Comparison of ENCODE assay signal across 21 cellular contexts in genomic region chr10:5147981-5148677, GRCh38. TPM values are rescaled to one million over a fixed set of nuclear protein-coding genes. Genes with fewer than 3 reads are reported as not detected.
DNase-seq lines count a peak whose midpoint lies in the region; FAIRE-seq and TF ChIP-seq lines count a peak whose summit lies in the region.
"Had no signal": no experiment of that assay in that cellular context is flagged by ENCODE, and none has a peak within 500 bp of the region (broad histone marks: within the 10 kb centered on the region; RNA-seq: fewer than 3 reads in every experiment).

No MANE protein-coding gene starts in this region.

- in situ Hi-C loops in mammary epithelial cell (cut with MboI; ENCODE audit: low sequenced_read_pairs in 2 of 2), result no loop called here

- H3K4me1 ChIP-seq in mammary epithelial cell (ENCODE audit: insufficient read depth, low read length), result no peaks in the 10 kb centered on the region
- H3K4me1 ChIP-seq in kidney (ENCODE audit: control insufficient read depth in 1 of 2, insufficient read depth in 1 of 2, low read depth in 1 of 2, low read length in 2 of 2), result peaks cover 0 to 16% of the 10 kb centered on the region in 2 donors
- peaks cover 13% of the 10 kb centered on the region for H3K4me1 ChIP-seq in mucosa of stomach (ENCODE audit: control insufficient read depth, insufficient read depth, low read length)
- H3K4me1 ChIP-seq: BLaER1 treated with 17β-estradiol and CSF1 and Interleukin-3, amounts not matched to agents 10 nM and 100 nM had no signal

- DNase-seq in MCF 10A (ENCODE audit: unreplicated experiment) (no peak), mammary epithelial cell (no peak), kidney (no peak), HFFc6 (no peak), glutamatergic neuron (no peak), epidermal melanocyte (ENCODE audit: insufficient read length, low spot score) (no peak), NCI-H2029 treated with DMSO at 0.1 percent for 48 hours (lab: John Stamatoyannopoulos, UW) (no peak)
- DNase-seq: DMS153, H7, KBM-7, NCI-H1048, NCI-H1436 treated with DMSO at 0.1 percent for 48 hours, NCI-H2081 treated with DMSO at 0.1 percent for 48 hours, NCI-H2227 treated with DMSO at 0.1 percent for 48 hours, NCI-H524 had no signal

- dilution Hi-C loops in mammary epithelial cell (cut with HindIII; ENCODE audit: low sequenced_read_pairs), result loop anchor here (5.0 kb wide), 1 partner anchor 51 kb away; no protein-coding TSS in a partner anchor

- POLR2A ChIA-PET in MCF 10A (lab: Yijun Ruan, JAX), result interaction anchor here (0.7 kb wide), 1 partner anchor 186 kb away, joined by 3 read pairs; no protein-coding TSS in a partner anchor

- no peaks in the 10 kb centered on the region for H4K20me1 ChIP-seq in mammary epithelial cell (ENCODE audit: insufficient read depth, low read length)
- H4K20me1 ChIP-seq: BLaER1 treated with 17β-estradiol and CSF1 and Interleukin-3, amounts not matched to agents 10 nM and 100 nM had no signal

- H3K4me1 Mint-ChIP-seq in MCF 10A (ENCODE audit: insufficient read depth, unreplicated experiment) (peaks cover 11% of the 10 kb centered on the region), HFFc6 (ENCODE audit: low read depth) (no peaks in the 10 kb centered on the region), glutamatergic neuron (ENCODE audit: low read depth, unreplicated experiment) (no peaks in the 10 kb centered on the region)

- H3K27ac ChIP-seq in mammary epithelial cell (ENCODE audit: insufficient read depth, low read depth, low read length) (no peak overlapping the region), kidney (ENCODE audit: low read depth in 2 of 2, low read length in 2 of 2) (peak overlapping the region; percentile 20 to 64)
- H3K27ac ChIP-seq: BLaER1 treated with 17β-estradiol and CSF1 and Interleukin-3, amounts not matched to agents 10 nM and 100 nM had no signal

- H3K9ac ChIP-seq in mammary epithelial cell (ENCODE audit: insufficient read depth, low read length) (no peak overlapping the region), kidney (ENCODE audit: low read length in 2 of 2) (no peak overlapping the region), mucosa of stomach (ENCODE audit: low read length) (peak overlapping the region; percentile 26)
- H3K9ac ChIP-seq: BLaER1 treated with 17β-estradiol and CSF1 and Interleukin-3, amounts not matched to agents 10 nM and 100 nM had no signal

- H3K36me3 Mint-ChIP-seq in MCF 10A (ENCODE audit: insufficient read depth, unreplicated experiment), result no peaks in the 10 kb centered on the region
- H3K36me3 Mint-ChIP-seq in HFFc6 (ENCODE audit: low read depth), result no peaks in the 10 kb centered on the region
- peaks cover 5% of the 10 kb centered on the region for H3K36me3 Mint-ChIP-seq in glutamatergic neuron (ENCODE audit: unreplicated experiment)

- BruUV-seq in MCF 10A (replicated peaks; lab: Mats Ljungman, UMichigan) (no TSS peak), mammary epithelial cell (replicated peaks; lab: Mats Ljungman, UMichigan) (no TSS peak)

- H3K4me3 Mint-ChIP-seq in MCF 10A (ENCODE audit: unreplicated experiment) (no peak overlapping the region), HFFc6 (no peak overlapping the region), glutamatergic neuron (ENCODE audit: unreplicated experiment) (no peak overlapping the region)

- WGBS in mammary epithelial cell (ENCODE audit: low coverage, missing lambda C conversion rate), result 49% methylated on average over 3 of the region's 3 CpGs

- FAIRE-seq in kidney (lab: Jason Lieb, UNC), result no peak
- FAIRE-seq: A204.1, GM19239 had no signal

- H3K9me3 ChIP-seq in mammary epithelial cell (replicated peaks; ENCODE audit: insufficient read depth, low read length) (no peaks in the 10 kb centered on the region), kidney (ENCODE audit: control insufficient read depth in 1 of 2, low read length in 2 of 2) (no peaks in the 10 kb centered on the region), mucosa of stomach (ENCODE audit: control insufficient read depth, low read length) (no peaks in the 10 kb centered on the region)

- no peaks in the 10 kb centered on the region for H3K79me2 ChIP-seq in mammary epithelial cell (ENCODE audit: insufficient read depth, low read length)

- no peak overlapping the region for H2AFZ ChIP-seq in mammary epithelial cell (ENCODE audit: low read depth, low read length)

- H3K4me2 ChIP-seq in mammary epithelial cell (ENCODE audit: insufficient read depth, low read depth, low read length), result no peak overlapping the region
- H3K4me2 ChIP-seq: BLaER1 treated with 17β-estradiol and CSF1 and Interleukin-3, amounts not matched to agents 10 nM and 100 nM had no signal

- H3K4me3 ChIP-seq in mammary epithelial cell (replicated peaks in 1 of 3; ENCODE audit: insufficient read depth in 1 of 3, low read depth in 2 of 3, low read length in 3 of 3) (no peak overlapping the region), kidney (ENCODE audit: low read length in 2 of 2) (no peak overlapping the region), mucosa of stomach (ENCODE audit: low read length) (peak overlapping the region; percentile 9)
- H3K4me3 ChIP-seq: BLaER1 treated with 17β-estradiol and CSF1 and Interleukin-3, amounts not matched to agents 10 nM and 100 nM had no signal

- H3K9me3 Mint-ChIP-seq in MCF 10A (ENCODE audit: unreplicated experiment), result no peaks in the 10 kb centered on the region
- no peaks in the 10 kb centered on the region; the same call in 1 of the 2 replicates for H3K9me3 Mint-ChIP-seq in HFFc6
- peaks cover 2% of the 10 kb centered on the region for H3K9me3 Mint-ChIP-seq in glutamatergic neuron (ENCODE audit: unreplicated experiment)

- no peaks in the 10 kb centered on the region for H3K27me3 ChIP-seq in mammary epithelial cell (ENCODE audit: insufficient read depth, low read length)
- no peaks in the 10 kb centered on the region for H3K27me3 ChIP-seq in mucosa of stomach (ENCODE audit: control insufficient read depth, insufficient read depth, low read length)
- H3K27me3 ChIP-seq: BLaER1 treated with 17β-estradiol and CSF1 and Interleukin-3, amounts not matched to agents 10 nM and 100 nM had no signal

- intact Hi-C loops in MCF 10A (cut with micrococcal nuclease) (no loop called here), mammary epithelial cell (cut with micrococcal nuclease) (no loop called here), kidney (cut with DNase I) (no loop called here)

- H3K27ac Mint-ChIP-seq in MCF 10A (ENCODE audit: low read depth, unreplicated experiment) (peak overlapping the region; percentile 0), HFFc6 (no peak overlapping the region), glutamatergic neuron (ENCODE audit: unreplicated experiment) (no peak overlapping the region)

- H3K27me3 Mint-ChIP-seq in MCF 10A (ENCODE audit: insufficient read depth, unreplicated experiment), result no peaks in the 10 kb centered on the region
- peaks cover 1% of the 10 kb centered on the region; the same call in 1 of the 2 replicates for H3K27me3 Mint-ChIP-seq in HFFc6 (ENCODE audit: insufficient read depth)
- no peaks in the 10 kb centered on the region for H3K27me3 Mint-ChIP-seq in glutamatergic neuron (ENCODE audit: unreplicated experiment)

- CTCF ChIA-PET in MCF 10A (lab: Yijun Ruan, JAX) (interaction anchor here (0.6 to 0.7 kb wide), 2 partner anchors 156 to 1020 kb away, joined by 3 to 6 read pairs; no protein-coding TSS in a partner anchor), mammary epithelial cell (lab: Charles Lee; ENCODE audit: low non-redundant PET) (no interaction called here)

- TF ChIP-seq CTCF in MCF 10A (IDR thresholded peaks at IDR 0.05; ENCODE audit: unreplicated experiment) (no peak), mammary epithelial cell (conservative IDR thresholded peaks at IDR 0.05 in 1 of 2, IDR thresholded peaks at IDR 0.05 in 1 of 2; ENCODE audit: extremely low read depth in 1 of 2, insufficient read depth in 1 of 2, low read depth in 1 of 2, low read length in 2 of 2) (no peak), kidney (IDR thresholded peaks at IDR 0.05; ENCODE audit: borderline replicate concordance, extremely low read depth, insufficient read depth) (no peak), HFFc6 (IDR thresholded peaks at IDR 0.05) (no peak), glutamatergic neuron (IDR thresholded peaks at IDR 0.05; ENCODE audit: partially characterized antibody, unreplicated experiment) (no peak)

- H3K36me3 ChIP-seq in mammary epithelial cell (ENCODE audit: insufficient read depth, low read length) (no peaks in the 10 kb centered on the region), kidney (ENCODE audit: control insufficient read depth in 1 of 2, insufficient read depth in 2 of 2, low read length in 2 of 2) (no peaks in the 10 kb centered on the region), mucosa of stomach (ENCODE audit: control insufficient read depth, insufficient read depth, low read length) (no peaks in the 10 kb centered on the region)
- H3K36me3 ChIP-seq: BLaER1 treated with 17β-estradiol and CSF1 and Interleukin-3, amounts not matched to agents 10 nM and 100 nM had no signal

RNA-seq across cellular contexts. Expression of gene AKR1C8, which starts 36.8 kb away (rescaled TPM):
- total RNA-seq in MCF 10A (2022), result 0.27 TPM in 1 of 2 replicates, not detected in the other
- not detected for total RNA-seq in mammary epithelial cell
- polyA plus RNA-seq in mammary epithelial cell, result not detected
- polyA minus RNA-seq in mammary epithelial cell, result not detected
- total RNA-seq in kidney, result 0.66 TPM
- not detected for polyA plus RNA-seq in kidney (ENCODE audit: insufficient read depth, low read depth, low replicate concordance)
- not detected for total RNA-seq in HFFc6 (2021; fragmentation: NEBNext Ultra II Directional; extraction: Animal tissue kit (Norgen Biotek cat#: 25700))
- total RNA-seq in glutamatergic neuron (ENCODE audit: unreplicated experiment), result not detected
- total RNA-seq: H7, HT1080, SK-MEL-5 had no signal

RNA-seq across cellular contexts. Expression of gene AKR1C4, which starts 48.5 kb away (rescaled TPM):
- total RNA-seq in MCF 10A (2022), result not detected in 2 replicates
- not detected for total RNA-seq in mammary epithelial cell
- polyA plus RNA-seq in mammary epithelial cell, result not detected
- not detected for polyA minus RNA-seq in mammary epithelial cell
- total RNA-seq in kidney, result not detected
- polyA plus RNA-seq in kidney (ENCODE audit: insufficient read depth, low read depth, low replicate concordance), result not detected
- total RNA-seq in HFFc6 (2021; fragmentation: NEBNext Ultra II Directional; extraction: Animal tissue kit (Norgen Biotek cat#: 25700)), result not detected
- not detected for total RNA-seq in glutamatergic neuron (ENCODE audit: unreplicated experiment)
- total RNA-seq: H7, HT1080, SK-MEL-5 had no signal

RNA-seq across cellular contexts. Expression of gene AKR1C3, which starts 53.9 kb away (rescaled TPM):
- 22.0 and 22.9 TPM in 2 replicates for total RNA-seq in MCF 10A (2022)
- 10 to 100 TPM; 18.8 to 50.7 TPM for total RNA-seq in mammary epithelial cell
- polyA plus RNA-seq in mammary epithelial cell, result 54.6 TPM
- 55.8 TPM for polyA minus RNA-seq in mammary epithelial cell
- total RNA-seq in kidney, result 61.8 TPM
- polyA plus RNA-seq in kidney (ENCODE audit: insufficient read depth, low read depth, low replicate concordance), result 187 TPM
- total RNA-seq in HFFc6 (2021; fragmentation: NEBNext Ultra II Directional; extraction: Animal tissue kit (Norgen Biotek cat#: 25700)), result under 1 TPM in 4 of 6 experiments, not detected in 2; 0.28 to 0.84 (median 0.59) TPM
- total RNA-seq in glutamatergic neuron (ENCODE audit: unreplicated experiment), result 0.49 TPM
- total RNA-seq: SK-MEL-5 had no signal

Comparison
In these comparisons a context has a peak if more than half of its experiments do, and no peak if none do; other contexts are left out.
1. RNA of gene AKR1C3, which starts 53.9 kb away (total RNA-seq): 61.8 TPM in kidney (single experiment), 18.8 to 50.7 TPM in mammary epithelial cell and 22.0 to 22.9 TPM in MCF 10A; 0.28 to 0.84 TPM in HFFc6 and 0.49 TPM in glutamatergic neuron (single experiment); every median in the first group is over 10 times any median in the second.